10 cellular contexts compared by ENCODE assay signal in the genomic region with DNA sequence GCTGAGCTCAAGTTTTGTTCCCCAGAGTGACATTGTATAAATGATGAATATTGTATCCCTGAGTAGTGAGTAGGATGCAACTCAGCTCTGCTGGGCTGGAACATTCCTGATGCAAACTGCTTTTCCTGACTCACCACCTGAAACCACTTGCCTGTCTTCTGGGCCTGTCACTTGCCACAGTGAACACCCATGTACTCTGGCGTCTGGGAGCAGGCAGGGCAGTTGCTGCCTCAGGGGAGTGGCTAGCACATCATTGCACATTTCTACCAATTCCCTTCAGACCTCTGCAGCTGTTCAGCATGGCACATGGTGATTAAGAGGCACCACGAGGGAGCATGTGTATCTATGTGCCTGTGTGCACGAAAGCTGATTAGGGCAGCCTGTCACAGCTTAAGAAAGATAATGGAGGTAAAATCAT.
DNase-seq lines count a peak whose midpoint lies in the region; ATAC-seq and TF ChIP-seq lines count a peak whose summit lies in the region.
"Had no signal": no experiment of that assay in that cellular context is flagged by ENCODE, and none has a peak within 500 bp of the region (broad histone marks: within the 10 kb centered on the region; RNA-seq: fewer than 3 reads in every experiment).

No MANE protein-coding gene starts in this region.

- H3K4me3 ChIP-seq in osteoblast (ENCODE audit: insufficient read depth, low read length) (no peak overlapping the region), coronary artery (no peak overlapping the region)

- no peaks in the 10 kb centered on the region for H3K9me3 ChIP-seq in osteoblast (ENCODE audit: low read depth, low read length)

- H3K4me3 Mint-ChIP-seq in chondrocyte (ENCODE audit: unreplicated experiment): no peak overlapping the region

- H3K4me1 ChIP-seq in osteoblast (ENCODE audit: insufficient read depth, low read length): peaks cover 16% of the 10 kb centered on the region

- H4K20me1 ChIP-seq in osteoblast (ENCODE audit: insufficient read depth, low read length): peaks cover 77% of the 10 kb centered on the region

- ATAC-seq in GM21390 (IDR thresholded peaks at IDR 0.05; ENCODE audit: unreplicated experiment): no peak
- ATAC-seq in GM19467 (IDR thresholded peaks at IDR 0.05; ENCODE audit: unreplicated experiment): no peak

- no peaks in the 10 kb centered on the region for H3K9me3 Mint-ChIP-seq in chondrocyte (ENCODE audit: low read depth)

- peak overlapping the region; percentile 35 for H3K27ac Mint-ChIP-seq in chondrocyte (ENCODE audit: unreplicated experiment)

- peaks cover 8% of the 10 kb centered on the region for H3K36me3 ChIP-seq in osteoblast (ENCODE audit: insufficient read depth, low read length)

- peak overlapping the region; percentile 7 for H3K27ac ChIP-seq in osteoblast (ENCODE audit: low read depth, low read length)
- H3K27ac ChIP-seq in coronary artery: no peak overlapping the region
- H3K27ac ChIP-seq: 22Rv1 had no signal

- no peak overlapping the region for H3K4me2 ChIP-seq in osteoblast (ENCODE audit: insufficient read depth, low read length)

- no peaks in the 10 kb centered on the region for H3K27me3 ChIP-seq in osteoblast (ENCODE audit: insufficient read depth, low read length)

- no peaks in the 10 kb centered on the region for H3K27me3 Mint-ChIP-seq in chondrocyte (ENCODE audit: low read depth)

- H3K4me1 Mint-ChIP-seq in chondrocyte (ENCODE audit: low read depth): peaks cover 62% of the 10 kb centered on the region

- peaks cover 6% of the 10 kb centered on the region for H3K36me3 Mint-ChIP-seq in chondrocyte (ENCODE audit: low read depth)

- DNase-seq in NCI-H1436 (lab: John Stamatoyannopoulos, UW): peak; percentile 28
- DNase-seq in NCI-H1436 treated with DMSO at 0.1 percent for 48 hours (lab: John Stamatoyannopoulos, UW): no peak
- DNase-seq in NCI-H2081 treated with DMSO at 0.1 percent for 48 hours (lab: John Stamatoyannopoulos, UW): peak; percentile 6
- no peak for DNase-seq in chondrocyte (ENCODE audit: low spot score)
- DNase-seq in osteoblast (ENCODE audit: insufficient read length, low spot score, missing footprints): peak; percentile 79
- DNase-seq in coronary artery (ENCODE audit: low spot score): no peak
- DNase-seq: SW 1271 had no signal

- peaks cover 77% of the 10 kb centered on the region for H3K79me2 ChIP-seq in osteoblast (ENCODE audit: insufficient read depth, low read length)

- no peak for TF ChIP-seq CTCF in chondrocyte (IDR thresholded peaks at IDR 0.05)
- TF ChIP-seq CTCF in osteoblast (IDR thresholded peaks at IDR 0.05; ENCODE audit: extremely low read depth, low read depth, low read length): no peak
- no peak for TF ChIP-seq CTCF in coronary artery (IDR thresholded peaks at IDR 0.05)

- H2AFZ ChIP-seq in osteoblast (ENCODE audit: low read length): no peak overlapping the region

Comparison
In these comparisons a context has a peak if more than half of its experiments do, and no peak if none do; other contexts are left out.
1. DNase-seq: peak in NCI-H1436 (single experiment), NCI-H2081 treated with DMSO at 0.1 percent for 48 hours (single experiment) and osteoblast (single experiment); none in NCI-H1436 treated with DMSO at 0.1 percent for 48 hours (single experiment), chondrocyte (single experiment) and coronary artery (single experiment).